Comparison of ENCODE assay signal across 1 cellular context in the genomic region with DNA sequence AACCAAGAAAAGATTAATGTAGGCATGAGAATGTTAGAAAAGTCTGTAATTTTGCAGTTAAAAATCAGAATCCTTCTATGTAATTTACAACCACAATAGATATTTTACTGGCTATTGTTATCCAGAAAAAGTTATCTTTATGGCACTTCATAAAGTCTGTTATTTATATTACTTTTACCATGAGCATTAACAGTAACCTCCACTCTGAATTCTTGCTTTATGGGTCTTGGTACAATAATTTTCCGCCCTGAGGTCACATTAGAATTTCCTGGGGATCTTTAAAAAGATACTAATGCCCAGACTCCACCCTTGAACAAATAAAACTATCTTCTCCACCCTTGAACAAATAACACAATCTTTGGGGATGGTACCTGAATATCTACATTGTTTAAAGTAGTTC.
TF ChIP-seq lines count a peak whose summit lies in the region.

No MANE protein-coding gene starts in this region.

TF ChIP-seq in HEK293, 187 proteins besides CTCF, POLR2A, EP300 and RAD21 (continued from another document):
- TF ChIP-seq HOXD13 (CRISPR knock-in tag; IDR thresholded peaks at IDR 0.05; ENCODE audit: borderline replicate concordance) (peak; percentile 68; the same call in 1 of the 2 replicates), ZFP3 (tag by site-specific recombination; IDR thresholded peaks at IDR 0.05; ENCODE audit: low read depth) (no peak), ZNF791 (tag by site-specific recombination; IDR thresholded peaks at IDR 0.05) (no peak), KLF9 (tag by site-specific recombination; IDR thresholded peaks at IDR 0.05; ENCODE audit: low read depth) (no peak)
- TF ChIP-seq, protein P1, sequence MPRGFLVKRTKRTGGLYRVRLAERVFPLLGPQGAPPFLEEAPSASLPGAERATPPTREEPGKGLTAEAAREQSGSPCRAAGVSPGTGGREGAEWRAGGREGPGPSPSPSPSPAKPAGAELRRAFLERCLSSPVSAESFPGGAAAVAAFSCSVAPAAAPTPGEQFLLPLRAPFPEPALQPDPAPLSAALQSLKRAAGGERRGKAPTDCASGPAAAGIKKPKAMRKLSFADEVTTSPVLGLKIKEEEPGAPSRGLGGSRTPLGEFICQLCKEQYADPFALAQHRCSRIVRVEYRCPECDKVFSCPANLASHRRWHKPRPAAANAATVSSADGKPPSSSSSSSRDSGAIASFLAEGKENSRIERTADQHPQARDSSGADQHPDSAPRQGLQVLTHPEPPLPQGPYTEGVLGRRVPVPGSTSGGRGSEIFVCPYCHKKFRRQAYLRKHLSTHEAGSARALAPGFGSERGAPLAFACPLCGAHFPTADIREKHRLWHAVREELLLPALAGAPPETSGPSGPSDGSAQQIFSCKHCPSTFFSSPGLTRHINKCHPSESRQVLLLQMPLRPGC (tag by site-specific recombination; IDR thresholded peaks at IDR 0.05), result no peak
